ENCODE assay signal across 1 cellular context in the genomic region with DNA sequence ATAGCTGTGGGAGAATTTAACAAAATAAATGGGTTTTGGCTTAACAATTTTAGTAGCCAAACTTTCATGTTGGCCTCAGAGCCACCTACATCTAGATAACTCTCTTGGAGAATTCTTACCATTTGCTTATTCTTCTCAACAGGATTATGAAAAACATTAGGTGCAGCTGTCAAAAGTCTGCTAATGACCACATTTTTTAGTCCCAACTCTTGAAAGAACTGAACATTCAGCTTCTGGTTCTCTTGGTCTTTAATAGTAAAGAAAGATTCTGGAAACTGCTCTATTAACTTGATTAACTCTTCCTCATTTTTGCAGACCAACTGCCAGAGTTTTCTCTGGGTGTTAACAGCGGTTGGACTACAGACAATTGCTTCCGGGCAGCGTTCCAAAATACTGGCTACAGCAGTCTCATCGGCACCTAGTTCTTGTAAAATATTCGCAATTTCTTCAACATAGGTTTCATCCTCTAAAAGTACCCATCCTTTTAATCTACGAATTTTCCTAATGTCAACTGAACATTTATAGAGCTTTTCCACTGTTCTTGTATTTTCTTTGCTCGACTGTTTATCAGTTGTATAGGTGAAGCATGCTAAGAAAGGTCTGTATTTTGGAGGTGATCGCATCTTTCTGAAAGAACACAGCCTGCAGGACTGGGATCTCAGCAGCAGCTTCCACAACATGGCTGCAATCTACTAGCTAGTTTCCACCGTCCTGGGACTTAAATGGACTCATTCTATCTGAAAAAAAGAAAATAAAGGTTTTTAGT.
TF ChIP-seq lines count a peak whose summit lies in the region.

No MANE protein-coding gene starts in this region.

TF ChIP-seq in HepG2, 621 proteins besides CTCF, POLR2A, EP300 and RAD21:
- TF ChIP-seq NR2F2 (IDR thresholded peaks at IDR 0.05; ENCODE audit: borderline replicate concordance, low read depth) = no peak
